ENCODE assay signal across 12 cellular contexts in the genomic region with DNA sequence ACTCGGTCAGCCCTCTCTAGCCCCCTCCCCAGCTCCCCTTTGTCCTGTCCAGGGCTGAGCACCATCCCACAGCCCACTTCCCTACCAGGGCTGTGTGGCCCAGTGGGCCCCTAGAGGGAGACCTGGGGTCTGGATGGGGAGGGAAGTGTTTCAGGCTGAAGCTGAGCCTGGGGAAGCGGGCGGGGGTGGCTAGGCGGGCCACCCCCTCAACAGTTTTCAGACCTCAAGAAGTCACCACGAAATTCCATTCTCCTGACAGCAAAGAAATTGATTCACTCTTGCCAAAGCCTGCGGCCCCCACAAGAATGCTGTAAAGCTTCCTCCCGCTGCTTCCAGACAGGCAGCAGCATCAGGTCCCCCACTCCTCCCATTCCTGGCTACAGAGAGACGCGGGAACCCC. TPM values are rescaled to one million over a fixed set of nuclear protein-coding genes. Genes with fewer than 3 reads are reported as not detected.
A peak's percentile ranks its signal among the peaks of the same experiment; 100 is the strongest.
DNase-seq lines count a peak whose midpoint lies in the region; ATAC-seq and TF ChIP-seq lines count a peak whose summit lies in the region.
"Had no signal": no experiment of that assay in that cellular context is flagged by ENCODE, and none has a peak within 500 bp of the region (broad histone marks: within the 10 kb centered on the region; RNA-seq: fewer than 3 reads in every experiment).

No MANE protein-coding gene starts in this region.

- H3K9me3 Mint-ChIP-seq in Calu3 (ENCODE audit: low read depth, unreplicated experiment) = no peaks in the 10 kb centered on the region
- H3K9me3 Mint-ChIP-seq in activated T-cell treated with anti-CD3 and anti-CD28 coated beads, Interleukin-2, amount 50 U/mL, for 72 hours = no peaks in the 10 kb centered on the region

- TF ChIP-seq CTCF in Calu3 (IDR thresholded peaks at IDR 0.05; ENCODE audit: unreplicated experiment) (no peak), esophagus muscularis mucosa (IDR thresholded peaks at IDR 0.05) (no peak)

- no peaks in the 10 kb centered on the region for H3K9me3 ChIP-seq in esophagus muscularis mucosa
- H3K9me3 ChIP-seq: neutrophil, Peyer's patch had no signal

- no peak for ATAC-seq in activated T-cell treated with anti-CD3 and anti-CD28 coated beads, Interleukin-2, amount 50 U/mL, for 72 hours (replicated peaks in 1 of 2)
- no peak for ATAC-seq in HG02571 (IDR thresholded peaks at IDR 0.05; ENCODE audit: unreplicated experiment)

- TF ChIP-seq POLR2A in esophagus muscularis mucosa (IDR thresholded peaks at IDR 0.05; ENCODE audit: low read depth) = no peak

- DNase-seq in Calu3 (peak; percentile 49), RKO (ENCODE audit: low spot score) (peak; percentile 60), epidermal melanocyte (ENCODE audit: insufficient read length, low spot score) (peak; percentile 78), renal cortical epithelial cell (ENCODE audit: low read depth) (peak; percentile 93), GM19238 (ENCODE audit: insufficient read length, low spot score) (no peak), esophagus muscularis mucosa (ENCODE audit: extremely low spot score) (no peak)
- DNase-seq in activated T-cell treated with anti-CD3 and anti-CD28 coated beads, Interleukin-2, amount 50 U/mL, for 72 hours = no peak
- DNase-seq: activated CD4-positive, alpha-beta T cell treated with anti-CD3 and anti-CD28 coated beads, Interleukin-2, amount 50 U/mL, for 48 hours; NCI-H1105 treated with DMSO at 0.1 percent for 48 hours; Peyer's patch had no signal

- H3K4me1 ChIP-seq in esophagus muscularis mucosa = peaks cover 27 to 46% (median 41%) of the 10 kb centered on the region in 4 donors

- no peak overlapping the region for H3K27ac ChIP-seq in esophagus muscularis mucosa (replicated peaks in 1 of 4)
- H3K27ac ChIP-seq: neutrophil, Peyer's patch had no signal

- no peaks in the 10 kb centered on the region for H3K27me3 Mint-ChIP-seq in Calu3 (ENCODE audit: unreplicated experiment)
- no peaks in the 10 kb centered on the region for H3K27me3 Mint-ChIP-seq in activated T-cell treated with anti-CD3 and anti-CD28 coated beads, Interleukin-2, amount 50 U/mL, for 72 hours (ENCODE audit: low read depth)

- no peak overlapping the region for H3K27ac Mint-ChIP-seq in Calu3 (ENCODE audit: unreplicated experiment)
- no peak overlapping the region for H3K27ac Mint-ChIP-seq in activated T-cell treated with anti-CD3 and anti-CD28 coated beads, Interleukin-2, amount 50 U/mL, for 72 hours

- WGBS in esophagus muscularis mucosa = 70% methylated on average over 7 of the region's 9 CpGs

- H3K4me3 ChIP-seq in esophagus muscularis mucosa = no peak overlapping the region
- H3K4me3 ChIP-seq: Peyer's patch had no signal

- H3K27me3 ChIP-seq in esophagus muscularis mucosa = peaks cover 0 to 37% (median 14%) of the 10 kb centered on the region in 4 donors
- H3K27me3 ChIP-seq: Peyer's patch had no signal

- peaks cover 39% of the 10 kb centered on the region for H3K4me1 Mint-ChIP-seq in Calu3 (ENCODE audit: low read depth, unreplicated experiment)
- H3K4me1 Mint-ChIP-seq in activated T-cell treated with anti-CD3 and anti-CD28 coated beads, Interleukin-2, amount 50 U/mL, for 72 hours (ENCODE audit: low read depth) = peaks cover 36% of the 10 kb centered on the region

- CTCF ChIA-PET in Calu3 (lab: Charles Lee) = interaction anchor here (0.6 kb wide), 1 partner anchor 114 kb away, joined by 4 read pairs; no protein-coding TSS in a partner anchor

- TF ChIP-seq EP300 in esophagus muscularis mucosa (IDR thresholded peaks at IDR 0.05) = no peak

- BruUV-seq in Calu3 (replicated peaks; lab: Mats Ljungman, UMichigan) = no TSS peak

- no peaks in the 10 kb centered on the region for H3K36me3 ChIP-seq in esophagus muscularis mucosa
- H3K36me3 ChIP-seq: neutrophil, Peyer's patch had no signal

- intact Hi-C loops in Calu3 (cut with micrococcal nuclease; ENCODE audit: unreplicated experiment) (no loop called here), esophagus muscularis mucosa (cut with DNase I) (no loop called here)

- peaks cover 45% of the 10 kb centered on the region for H3K36me3 Mint-ChIP-seq in Calu3 (ENCODE audit: insufficient read depth, unreplicated experiment)
- H3K36me3 Mint-ChIP-seq in activated T-cell treated with anti-CD3 and anti-CD28 coated beads, Interleukin-2, amount 50 U/mL, for 72 hours (ENCODE audit: insufficient read depth in 2 of 2) = peaks cover 0 to 4% of the 10 kb centered on the region in 2 donors

- no peak overlapping the region for H3K4me3 Mint-ChIP-seq in Calu3 (ENCODE audit: low read depth, unreplicated experiment)
- no peak overlapping the region for H3K4me3 Mint-ChIP-seq in activated T-cell treated with anti-CD3 and anti-CD28 coated beads, Interleukin-2, amount 50 U/mL, for 72 hours

RNA-seq across cellular contexts. Expression of a gene that starts 2.6 kb away (rescaled TPM):
- 46.8 and 59.1 TPM in 2 replicates for total RNA-seq in Calu3 (2022)
- total RNA-seq in renal cortical epithelial cell = 79.8 and 84.0 TPM in 2 replicates
- total RNA-seq in activated T-cell treated with anti-CD3 and anti-CD28 coated beads, Interleukin-2, amount 50 U/mL, for 72 hours = 10 to 100 TPM; 23.0 to 30.0 TPM
- total RNA-seq in esophagus muscularis mucosa = 10 to 100 TPM in 1 of 4 donors, 1 to 10 TPM in 3; 6.1 to 10.7 (median 8.3) TPM

RNA-seq across cellular contexts. Expression of a gene that starts 38.3 kb away (rescaled TPM):
- total RNA-seq in Calu3 (2022) (56.2 and 59.6 TPM in 2 replicates), renal cortical epithelial cell (24.5 and 26.4 TPM in 2 replicates), esophagus muscularis mucosa (10 to 100 TPM; 22.0 to 43.8 (median 32.7) TPM)
- 10 to 100 TPM; 28.0 to 35.2 TPM for total RNA-seq in activated T-cell treated with anti-CD3 and anti-CD28 coated beads, Interleukin-2, amount 50 U/mL, for 72 hours

RNA-seq across cellular contexts. Expression of a gene that starts 40.8 kb away (rescaled TPM):
- not detected in 2 replicates for total RNA-seq in Calu3 (2022)
- not detected in 2 replicates for total RNA-seq in renal cortical epithelial cell
- not detected for total RNA-seq in activated T-cell treated with anti-CD3 and anti-CD28 coated beads, Interleukin-2, amount 50 U/mL, for 72 hours
- not detected for total RNA-seq in esophagus muscularis mucosa
- total RNA-seq: Peyer's patch had no signal

RNA-seq across cellular contexts. Expression of a gene that starts 41.8 kb away (rescaled TPM):
- total RNA-seq in Calu3 (2022) (94.8 and 96.4 TPM in 2 replicates), renal cortical epithelial cell (11.1 and 25.8 TPM in 2 replicates), esophagus muscularis mucosa (10 to 100 TPM; 13.0 to 22.4 (median 18.0) TPM)
- total RNA-seq in activated T-cell treated with anti-CD3 and anti-CD28 coated beads, Interleukin-2, amount 50 U/mL, for 72 hours = 10 to 100 TPM; 11.8 to 12.2 TPM

Comparison
In these comparisons a context has a peak if more than half of its experiments do, and no peak if none do; other contexts are left out.
1. DNase-seq: peak in Calu3 (single experiment), RKO (single experiment), epidermal melanocyte (single experiment) and renal cortical epithelial cell (single experiment); none in activated T-cell treated with anti-CD3 and anti-CD28 coated beads, Interleukin-2, amount 50 U/mL, for 72 hours (0 of 2), GM19238 (single experiment) and esophagus muscularis mucosa (single experiment).